1 cellular context compared by ENCODE assay signal in the genomic region with DNA sequence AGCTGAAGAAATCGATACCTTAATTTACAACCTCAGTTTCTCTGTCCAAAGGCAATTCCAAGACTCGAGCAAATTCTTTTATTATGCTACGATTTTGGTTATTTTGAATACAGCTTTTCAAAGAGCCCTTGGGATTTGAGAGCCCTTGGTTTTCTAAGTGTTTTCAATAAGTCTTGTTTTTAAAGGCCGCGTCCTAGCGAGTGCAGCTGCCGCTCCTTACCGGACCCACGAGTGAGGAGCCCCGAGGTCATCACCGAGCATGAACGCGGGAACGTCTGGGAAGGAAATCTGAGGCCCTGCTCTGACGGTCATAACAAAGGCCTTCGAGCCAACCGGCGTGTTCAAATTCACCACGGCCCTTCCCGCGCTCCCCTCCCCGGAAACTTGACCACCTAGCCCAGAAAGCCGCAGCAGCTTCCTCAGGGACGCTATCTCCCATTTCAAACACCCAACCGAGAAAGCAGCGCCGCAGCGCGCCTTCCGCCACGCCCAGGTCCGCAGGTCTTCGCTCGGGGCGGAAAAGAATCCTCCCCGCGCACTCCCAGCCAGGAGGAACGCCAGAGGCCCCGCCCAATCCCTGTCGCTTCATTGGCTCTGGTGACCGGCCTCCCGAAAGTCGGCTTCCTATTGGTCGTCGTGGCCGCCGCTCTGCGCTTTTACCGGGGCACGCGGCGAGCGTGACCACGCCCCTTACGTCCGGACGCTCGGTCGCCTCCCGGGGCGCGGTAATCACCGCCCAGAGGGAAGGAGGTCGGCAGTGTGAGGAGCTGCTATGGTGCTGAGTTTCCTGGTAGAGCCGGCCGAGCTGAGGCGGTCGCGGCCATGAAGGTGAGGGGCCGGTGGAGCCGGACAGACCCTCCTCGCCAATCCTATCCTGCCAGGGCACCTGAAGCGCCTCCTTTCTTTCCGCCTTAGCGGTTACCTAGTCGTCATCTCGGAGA.
TF ChIP-seq lines count a peak whose summit lies in the region.

Gene RNF34, plus strand, starts transcription at position 728 of the 941 bp plus-strand sequence. Its CDS starts 95 bp downstream, at position 823.

TF ChIP-seq in K562, 482 proteins besides CTCF, POLR2A, EP300 and RAD21 (continued from another document):
- TF ChIP-seq ZNF121 (CRISPR knock-in tag; conservative IDR thresholded peaks at IDR 0.05): no peak
- no peak for TF ChIP-seq ZNF75A (CRISPR knock-in tag; IDR thresholded peaks at IDR 0.05)
- peak; percentile 79 for TF ChIP-seq HCFC1 (IDR thresholded peaks at IDR 0.05; ENCODE audit: low read depth, low read length)
- TF ChIP-seq PPARD (CRISPR knock-in tag; IDR thresholded peaks at IDR 0.05): no peak
- TF ChIP-seq NR2C1 (IDR thresholded peaks at IDR 0.05): peak; percentile 59
- TF ChIP-seq NR2C1 (tag; IDR thresholded peaks at IDR 0.05): peak; percentile 12
- peak; percentile 86; the same call in 1 of the 2 replicates for TF ChIP-seq MTA3 (IDR thresholded peaks at IDR 0.05; ENCODE audit: borderline replicate concordance)
- no peak for TF ChIP-seq FOXM1 (IDR thresholded peaks at IDR 0.05; ENCODE audit: low read depth)
- peak; percentile 83; the same call in 1 of the 2 replicates for TF ChIP-seq FOXM1 (CRISPR knock-in tag; IDR thresholded peaks at IDR 0.05; ENCODE audit: low read depth)
- TF ChIP-seq NBN (IDR thresholded peaks at IDR 0.05; ENCODE audit: low read depth): 0 out of 2 replicates have a peak, but pooled peaks have one; percentile 40
- peak; percentile 95 for TF ChIP-seq MBD2 (IDR thresholded peaks at IDR 0.05; ENCODE audit: borderline replicate concordance, low read depth)
- TF ChIP-seq L3MBTL2 (IDR thresholded peaks at IDR 0.05): peak; percentile 96
- TF ChIP-seq PKNOX1 (IDR thresholded peaks at IDR 0.05): peak; percentile 100
- TF ChIP-seq, protein P1, sequence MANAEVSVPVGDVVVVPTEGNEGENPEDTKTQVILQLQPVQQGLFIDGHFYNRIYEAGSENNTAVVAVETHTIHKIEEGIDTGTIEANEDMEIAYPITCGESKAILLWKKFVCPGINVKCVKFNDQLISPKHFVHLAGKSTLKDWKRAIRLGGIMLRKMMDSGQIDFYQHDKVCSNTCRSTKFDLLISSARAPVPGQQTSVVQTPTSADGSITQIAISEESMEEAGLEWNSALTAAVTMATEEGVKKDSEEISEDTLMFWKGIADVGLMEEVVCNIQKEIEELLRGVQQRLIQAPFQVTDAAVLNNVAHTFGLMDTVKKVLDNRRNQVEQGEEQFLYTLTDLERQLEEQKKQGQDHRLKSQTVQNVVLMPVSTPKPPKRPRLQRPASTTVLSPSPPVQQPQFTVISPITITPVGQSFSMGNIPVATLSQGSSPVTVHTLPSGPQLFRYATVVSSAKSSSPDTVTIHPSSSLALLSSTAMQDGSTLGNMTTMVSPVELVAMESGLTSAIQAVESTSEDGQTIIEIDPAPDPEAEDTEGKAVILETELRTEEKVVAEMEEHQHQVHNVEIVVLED (CRISPR knock-in tag; IDR thresholded peaks at IDR 0.05): peak; percentile 99
- TF ChIP-seq, protein P2, sequence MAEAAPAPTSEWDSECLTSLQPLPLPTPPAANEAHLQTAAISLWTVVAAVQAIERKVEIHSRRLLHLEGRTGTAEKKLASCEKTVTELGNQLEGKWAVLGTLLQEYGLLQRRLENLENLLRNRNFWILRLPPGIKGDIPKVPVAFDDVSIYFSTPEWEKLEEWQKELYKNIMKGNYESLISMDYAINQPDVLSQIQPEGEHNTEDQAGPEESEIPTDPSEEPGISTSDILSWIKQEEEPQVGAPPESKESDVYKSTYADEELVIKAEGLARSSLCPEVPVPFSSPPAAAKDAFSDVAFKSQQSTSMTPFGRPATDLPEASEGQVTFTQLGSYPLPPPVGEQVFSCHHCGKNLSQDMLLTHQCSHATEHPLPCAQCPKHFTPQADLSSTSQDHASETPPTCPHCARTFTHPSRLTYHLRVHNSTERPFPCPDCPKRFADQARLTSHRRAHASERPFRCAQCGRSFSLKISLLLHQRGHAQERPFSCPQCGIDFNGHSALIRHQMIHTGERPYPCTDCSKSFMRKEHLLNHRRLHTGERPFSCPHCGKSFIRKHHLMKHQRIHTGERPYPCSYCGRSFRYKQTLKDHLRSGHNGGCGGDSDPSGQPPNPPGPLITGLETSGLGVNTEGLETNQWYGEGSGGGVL (CRISPR knock-in tag; IDR thresholded peaks at IDR 0.05): no peak
- peak; percentile 77 for TF ChIP-seq CREM (IDR thresholded peaks at IDR 0.05; ENCODE audit: low read depth)
- no peak for TF ChIP-seq ZNF780A (CRISPR knock-in tag; IDR thresholded peaks at IDR 0.05)
- peak; percentile 56; the same call in 1 of the 2 replicates for TF ChIP-seq TRIM28 (IDR thresholded peaks at IDR 0.05)
- TF ChIP-seq ELF1 (tag; IDR thresholded peaks at IDR 0.05): peak; percentile 68
- 0 out of 2 replicates have a peak, but pooled peaks have one; percentile 41 for TF ChIP-seq REST (CRISPR knock-in tag; IDR thresholded peaks at IDR 0.05; ENCODE audit: low read depth)
- TF ChIP-seq ZNF232 (CRISPR knock-in tag; IDR thresholded peaks at IDR 0.05): peak; percentile 54; the same call in 1 of the 2 replicates
- peak; percentile 98 for TF ChIP-seq RBM25 (IDR thresholded peaks at IDR 0.05; ENCODE audit: low read depth, low read length, severe bottlenecking)
- TF ChIP-seq NEUROD1 (IDR thresholded peaks at IDR 0.05; ENCODE audit: borderline replicate concordance, low read depth, low read length, partially characterized antibody): peak; percentile 89
- peak; percentile 89 for TF ChIP-seq EGR1 (conservative IDR thresholded peaks at IDR 0.05)
- TF ChIP-seq LCOR (CRISPR knock-in tag; IDR thresholded peaks at IDR 0.05): peak; percentile 41; the same call in 1 of the 2 replicates
- peak; percentile 97 for TF ChIP-seq TAF1 (IDR thresholded peaks at IDR 0.05; ENCODE audit: control insufficient read depth, extremely low read depth, insufficient read depth, low read length, severe bottlenecking)
- no peak for TF ChIP-seq ID3 (CRISPR knock-in tag; IDR thresholded peaks at IDR 0.05)
- TF ChIP-seq ID3 (tag; IDR thresholded peaks at IDR 0.05): peak; percentile 59; the same call in 1 of the 2 replicates
- TF ChIP-seq ZNF740 (CRISPR knock-in tag; IDR thresholded peaks at IDR 0.05): no peak; the same call in 1 of the 2 replicates
- no peak for TF ChIP-seq ZNF740 (tag; IDR thresholded peaks at IDR 0.05)
- peak; percentile 81 for TF ChIP-seq MYC (IDR thresholded peaks at IDR 0.05; ENCODE audit: low read depth, low read length)
- peak; percentile 55; the same call in 1 of the 2 replicates for TF ChIP-seq MYC (CRISPR knock-in tag; IDR thresholded peaks at IDR 0.05; ENCODE audit: borderline replicate concordance, low read depth)
- TF ChIP-seq TARDBP (IDR thresholded peaks at IDR 0.05): no peak; the same call in 1 of the 2 replicates
- TF ChIP-seq NR2C2 (CRISPR knock-in tag; IDR thresholded peaks at IDR 0.05): no peak
- TF ChIP-seq NR2C2 (tag; IDR thresholded peaks at IDR 0.05): peak; percentile 81; the same call in 1 of the 2 replicates
- peak; percentile 55; the same call in 1 of the 2 replicates for TF ChIP-seq NKRF (IDR thresholded peaks at IDR 0.05; ENCODE audit: borderline replicate concordance)
- peak; percentile 17; the same call in 1 of the 2 replicates for TF ChIP-seq CEBPZ (IDR thresholded peaks at IDR 0.05; ENCODE audit: borderline replicate concordance, low read depth, low read length)
- TF ChIP-seq YBX1 (IDR thresholded peaks at IDR 0.05): no peak
- 0 out of 4 replicates have a peak, but pooled peaks of 1 of the 2 experiments have one; percentile 58 for TF ChIP-seq RCOR1 (IDR thresholded peaks at IDR 0.05; ENCODE audit: borderline replicate concordance in 1 of 2, low read depth in 2 of 2, low read length in 2 of 2)
- peak; percentile 94 for TF ChIP-seq PHF8 (IDR thresholded peaks at IDR 0.05; ENCODE audit: borderline replicate concordance, low read length)
- TF ChIP-seq BMI1 (IDR thresholded peaks at IDR 0.05; ENCODE audit: low read length): no peak
- peak; percentile 89 for TF ChIP-seq TAF7 (tag; IDR thresholded peaks at IDR 0.05)
- peak; percentile 21; the same call in 1 of the 2 replicates for TF ChIP-seq ZNF143 (CRISPR knock-in tag; IDR thresholded peaks at IDR 0.05)
- 0 out of 2 replicates have a peak, but pooled peaks have one; percentile 56 for TF ChIP-seq SMAD3 (CRISPR knock-in tag; conservative IDR thresholded peaks at IDR 0.05)
- TF ChIP-seq KDM1A (IDR thresholded peaks at IDR 0.05): 0 out of 4 replicates have a peak, but pooled peaks of 1 of the 2 experiments have one; percentile 3
- TF ChIP-seq ZNF274 (IDR thresholded peaks at IDR 0.05; ENCODE audit: borderline replicate concordance, low read depth, low read length): no peak
- peak; percentile 66; the same call in 1 of the 2 replicates for TF ChIP-seq CREB1 (IDR thresholded peaks at IDR 0.05)
- TF ChIP-seq CREB1 (CRISPR knock-in tag; IDR thresholded peaks at IDR 0.05): peak; percentile 83
- TF ChIP-seq SNRNP70 (optimal IDR thresholded peaks at IDR 0.05; ENCODE audit: low read depth, low read length): no peak
